ENCODE assay signal across 1 cellular context in genomic region chr9:136011703-136012496, GRCh38.
A peak's percentile ranks its signal among the peaks of the same experiment; 100 is the strongest.
TF ChIP-seq lines count a peak whose summit lies in the region.

No MANE protein-coding gene starts in this region.

TF ChIP-seq in HepG2, 621 proteins besides CTCF, POLR2A, EP300 and RAD21 (continued from another document and continues in another):
- TF ChIP-seq AFF4 (CRISPR knock-in tag; IDR thresholded peaks at IDR 0.05), result no peak
- no peak for TF ChIP-seq HHEX (CRISPR knock-in tag; IDR thresholded peaks at IDR 0.05)
- TF ChIP-seq MZF1 (CRISPR knock-in tag; IDR thresholded peaks at IDR 0.05; ENCODE audit: borderline replicate concordance), result no peak
- TF ChIP-seq DBP (CRISPR knock-in tag; IDR thresholded peaks at IDR 0.05; ENCODE audit: not compliant biosample characterization), result no peak
- TF ChIP-seq MAFG (CRISPR knock-in tag; IDR thresholded peaks at IDR 0.05), result no peak
- peak; percentile 89; the same call in 1 of the 2 replicates for TF ChIP-seq THAP8 (CRISPR knock-in tag; IDR thresholded peaks at IDR 0.05; ENCODE audit: borderline replicate concordance)
- peak; percentile 60 for TF ChIP-seq ELF3 (CRISPR knock-in tag; IDR thresholded peaks at IDR 0.05)
- no peak; the same call in 1 of the 2 replicates for TF ChIP-seq HBP1 (CRISPR knock-in tag; IDR thresholded peaks at IDR 0.05; ENCODE audit: low read depth)
- TF ChIP-seq SIN3B (IDR thresholded peaks at IDR 0.05; ENCODE audit: low read length), result no peak
- no peak for TF ChIP-seq CBX2 (IDR thresholded peaks at IDR 0.05; ENCODE audit: low read depth, low read length)
- TF ChIP-seq CBX2 (CRISPR knock-in tag; IDR thresholded peaks at IDR 0.05; ENCODE audit: low read depth), result no peak
- no peak for TF ChIP-seq ARNT (IDR thresholded peaks at IDR 0.05)
- no peak for TF ChIP-seq PHB2 (IDR thresholded peaks at IDR 0.05; ENCODE audit: partially characterized antibody)
- TF ChIP-seq ZNF124 (CRISPR knock-in tag; IDR thresholded peaks at IDR 0.05), result peak; percentile 79; the same call in 1 of the 2 replicates
- peak; percentile 90 for TF ChIP-seq ZNF770 (CRISPR knock-in tag; IDR thresholded peaks at IDR 0.05)
- peak; percentile 83 for TF ChIP-seq ZNF160 (CRISPR knock-in tag; IDR thresholded peaks at IDR 0.05)
- peak; percentile 93 for TF ChIP-seq IKZF4 (CRISPR knock-in tag; IDR thresholded peaks at IDR 0.05; ENCODE audit: borderline replicate concordance, low read depth, not compliant biosample characterization)
- TF ChIP-seq MIXL1 (CRISPR knock-in tag; IDR thresholded peaks at IDR 0.05), result no peak
- TF ChIP-seq ZNF496 (CRISPR knock-in tag; IDR thresholded peaks at IDR 0.05; ENCODE audit: insufficient replicate concordance), result no peak
- TF ChIP-seq SOX5 (CRISPR knock-in tag; IDR thresholded peaks at IDR 0.05; ENCODE audit: borderline replicate concordance), result peak; percentile 88; the same call in 1 of the 2 replicates
- no peak for TF ChIP-seq ATAD3A (CRISPR knock-in tag; IDR thresholded peaks at IDR 0.05)
- TF ChIP-seq BORCS8-MEF2B (CRISPR knock-in tag; IDR thresholded peaks at IDR 0.05), result peak; percentile 85
- peak; percentile 93; the same call in 1 of the 2 replicates for TF ChIP-seq SMAD9 (CRISPR knock-in tag; IDR thresholded peaks at IDR 0.05)
- no peak for TF ChIP-seq ZBTB46 (CRISPR knock-in tag; IDR thresholded peaks at IDR 0.05; ENCODE audit: borderline replicate concordance)
- TF ChIP-seq SRSF9 (IDR thresholded peaks at IDR 0.05; ENCODE audit: borderline replicate concordance, insufficient read depth, low read depth, low read length, poor library complexity, severe bottlenecking), result no peak
- TF ChIP-seq CAMTA2 (CRISPR knock-in tag; IDR thresholded peaks at IDR 0.05; ENCODE audit: borderline replicate concordance), result peak; percentile 92
- no peak for TF ChIP-seq ZNF75D (CRISPR knock-in tag; IDR thresholded peaks at IDR 0.05; ENCODE audit: borderline replicate concordance)
- TF ChIP-seq ZNF800 (CRISPR knock-in tag; IDR thresholded peaks at IDR 0.05), result peak; percentile 58; the same call in 1 of the 2 replicates
- peak; percentile 88 for TF ChIP-seq ZNF616 (CRISPR knock-in tag; IDR thresholded peaks at IDR 0.05; ENCODE audit: low read depth)
- peak; percentile 88 for TF ChIP-seq MYPOP (CRISPR knock-in tag; IDR thresholded peaks at IDR 0.05)
- TF ChIP-seq MTA1 (CRISPR knock-in tag; IDR thresholded peaks at IDR 0.05; ENCODE audit: borderline replicate concordance), result peak; percentile 87
- TF ChIP-seq TIGD3 (CRISPR knock-in tag; IDR thresholded peaks at IDR 0.05; ENCODE audit: borderline replicate concordance), result peak; percentile 96; the same call in 1 of the 2 replicates
- TF ChIP-seq HMG20B (CRISPR knock-in tag; conservative IDR thresholded peaks at IDR 0.05), result peak; percentile 93
- peak; percentile 58 for TF ChIP-seq ZFP1 (CRISPR knock-in tag; IDR thresholded peaks at IDR 0.05)
- TF ChIP-seq ZFAT (CRISPR knock-in tag; conservative IDR thresholded peaks at IDR 0.05), result no peak
- peak; percentile 96 for TF ChIP-seq HDAC2 (CRISPR knock-in tag; IDR thresholded peaks at IDR 0.05)
- TF ChIP-seq ZBTB3 (CRISPR knock-in tag; IDR thresholded peaks at IDR 0.05; ENCODE audit: borderline replicate concordance, low read depth), result peak; percentile 92; the same call in 1 of the 2 replicates
- peak; percentile 90 for TF ChIP-seq USF2 (IDR thresholded peaks at IDR 0.05; ENCODE audit: low read depth, low read length)
- TF ChIP-seq USF2 (CRISPR knock-in tag; IDR thresholded peaks at IDR 0.05; ENCODE audit: borderline replicate concordance), result peak; percentile 96; the same call in 1 of the 2 replicates
- TF ChIP-seq MEIS2 (CRISPR knock-in tag; IDR thresholded peaks at IDR 0.05), result peak; percentile 95
- TF ChIP-seq ZNF432 (CRISPR knock-in tag; IDR thresholded peaks at IDR 0.05; ENCODE audit: borderline replicate concordance), result no peak
- TF ChIP-seq ZSCAN5A (CRISPR knock-in tag; IDR thresholded peaks at IDR 0.05; ENCODE audit: borderline replicate concordance), result peak; percentile 78
